Comparison of ENCODE assay signal across 1 cellular context in the genomic region with DNA sequence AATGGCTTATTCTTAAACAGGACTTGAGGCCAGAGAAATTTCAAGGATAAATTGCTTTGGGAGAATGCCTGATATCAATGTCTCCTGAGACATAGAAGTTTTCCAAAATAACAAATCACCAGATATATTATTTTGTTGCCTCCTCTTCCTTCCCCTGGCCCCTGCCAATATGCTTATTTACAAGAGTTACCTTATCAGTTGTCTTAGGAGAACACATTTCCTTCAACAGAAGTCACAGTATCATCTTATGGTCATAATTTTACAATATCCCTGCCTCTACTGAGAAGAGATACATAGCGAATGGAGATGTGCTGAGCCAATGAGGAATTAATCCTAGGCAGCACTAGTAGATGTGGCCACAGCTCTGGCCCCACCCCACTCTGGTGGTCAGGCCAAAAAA.
TF ChIP-seq lines count a peak whose summit lies in the region.

No MANE protein-coding gene starts in this region.

TF ChIP-seq in HepG2, 621 proteins besides CTCF, POLR2A, EP300 and RAD21 (continued from another document):
- TF ChIP-seq, protein P1, sequence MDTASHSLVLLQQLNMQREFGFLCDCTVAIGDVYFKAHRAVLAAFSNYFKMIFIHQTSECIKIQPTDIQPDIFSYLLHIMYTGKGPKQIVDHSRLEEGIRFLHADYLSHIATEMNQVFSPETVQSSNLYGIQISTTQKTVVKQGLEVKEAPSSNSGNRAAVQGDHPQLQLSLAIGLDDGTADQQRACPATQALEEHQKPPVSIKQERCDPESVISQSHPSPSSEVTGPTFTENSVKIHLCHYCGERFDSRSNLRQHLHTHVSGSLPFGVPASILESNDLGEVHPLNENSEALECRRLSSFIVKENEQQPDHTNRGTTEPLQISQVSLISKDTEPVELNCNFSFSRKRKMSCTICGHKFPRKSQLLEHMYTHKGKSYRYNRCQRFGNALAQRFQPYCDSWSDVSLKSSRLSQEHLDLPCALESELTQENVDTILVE (CRISPR knock-in tag; IDR thresholded peaks at IDR 0.05), result no peak
- no peak for TF ChIP-seq NCOR1 (IDR thresholded peaks at IDR 0.05; ENCODE audit: borderline replicate concordance, low read length)
